Comparison of ENCODE assay signal across 8 cellular contexts in genomic region chr1:204493882-204494280, GRCh38. TPM values are rescaled to one million over a fixed set of nuclear protein-coding genes. Genes with fewer than 3 reads are reported as not detected.
A peak's percentile ranks its signal among the peaks of the same experiment; 100 is the strongest.
DNase-seq lines count a peak whose midpoint lies in the region; ATAC-seq, FAIRE-seq and TF ChIP-seq lines count a peak whose summit lies in the region.

No MANE protein-coding gene starts in this region.

- peak; percentile 85 for DNase-seq in DMS53 (lab: John Stamatoyannopoulos, UW)
- DNase-seq in RCC 7860 (ENCODE audit: low spot score), result peak; percentile 38
- DNase-seq in adrenal gland, result peak; percentile 56 to 70 (median 67)
- peak; percentile 56 for DNase-seq in left ventricle myocardium inferior
- DNase-seq in posterior cingulate gyrus, result peak in 8 of 10 donors; percentile 43 to 92 (median 64)
- no peak for DNase-seq in NCI-H524 treated with DMSO at 0.1 percent for 48 hours (lab: John Stamatoyannopoulos, UW)

- no peaks in the 10 kb centered on the region for H3K9me3 ChIP-seq in HUES48 (ENCODE audit: control insufficient read depth, insufficient read depth, low read length)
- H3K9me3 ChIP-seq in adrenal gland (replicated peaks in 1 of 3), result no peaks in the 10 kb centered on the region
- H3K9me3 ChIP-seq in left ventricle myocardium inferior (replicated peaks), result no peaks in the 10 kb centered on the region

- H3K4me3 ChIP-seq in HUES48 (ENCODE audit: low read depth, low read length), result peak overlapping the region; percentile 83
- H3K4me3 ChIP-seq in adrenal gland, result peak overlapping the region; percentile 55 to 96 (median 86)
- H3K4me3 ChIP-seq in left ventricle myocardium inferior, result peak overlapping the region; percentile 87

- peak; percentile 40 for ATAC-seq in GM21390 (IDR thresholded peaks at IDR 0.05; ENCODE audit: unreplicated experiment)

- H3K27ac ChIP-seq in HUES48 (ENCODE audit: low read depth, low read length) (peak overlapping the region; percentile 72), adrenal gland (peak overlapping the region; percentile 78 to 95 (median 91)), left ventricle myocardium inferior (replicated peaks) (peak overlapping the region; percentile 98)

- H3K4me1 ChIP-seq in HUES48 (ENCODE audit: control insufficient read depth, insufficient read depth, low read length), result peaks cover 13% of the 10 kb centered on the region
- H3K4me1 ChIP-seq in adrenal gland (replicated peaks in 1 of 2), result peaks cover 6 to 27% of the 10 kb centered on the region in 2 donors
- peaks cover 62% of the 10 kb centered on the region for H3K4me1 ChIP-seq in left ventricle myocardium inferior

- no peak for FAIRE-seq in RCC 7860 (lab: Jason Lieb, UNC)

- H3K36me3 ChIP-seq in HUES48 (ENCODE audit: control insufficient read depth, insufficient read depth, low read length) (no peaks in the 10 kb centered on the region), adrenal gland (replicated peaks in 1 of 2) (no peaks in the 10 kb centered on the region), left ventricle myocardium inferior (no peaks in the 10 kb centered on the region)

- WGBS in adrenal gland, 4 donors, result 0 to 2% (median 1%) methylated on average over 5 to 18 of the region's 18 CpGs

- H3K27me3 ChIP-seq in HUES48 (ENCODE audit: control insufficient read depth, insufficient read depth, low read length), result no peaks in the 10 kb centered on the region; the same call in 1 of the 2 replicates
- no peaks in the 10 kb centered on the region for H3K27me3 ChIP-seq in adrenal gland
- no peaks in the 10 kb centered on the region for H3K27me3 ChIP-seq in left ventricle myocardium inferior (ENCODE audit: low read depth)

- TF ChIP-seq CTCF in adrenal gland (IDR thresholded peaks at IDR 0.05) (no peak), left ventricle myocardium inferior (IDR thresholded peaks at IDR 0.05; ENCODE audit: borderline replicate concordance) (no peak)

- intact Hi-C loops in adrenal gland (cut with DNase I), result loop anchor here in 1 of 2 donors (5.0 kb wide), 1 partner anchor 47 kb away; no protein-coding TSS in a partner anchor
- intact Hi-C loops in left ventricle myocardium inferior (cut with micrococcal nuclease), result no loop called here
- intact Hi-C loops in posterior cingulate gyrus (cut with DNase I), result loop anchor here (1.0 to 10.0 kb wide), 3 partner anchors 28 to 329 kb away; partner anchors contain the start of gene REN

- peak overlapping the region; percentile 90 for H3K9ac ChIP-seq in HUES48 (ENCODE audit: low read depth, low read length)

- TF ChIP-seq POLR2A in adrenal gland (IDR thresholded peaks at IDR 0.05), result no peak

RNA-seq across cellular contexts. Expression of gene PIK3C2B, which starts 0.7 kb away (rescaled TPM):
- total RNA-seq in adrenal gland (10 to 100 TPM in 7 of 8 donors, 1 to 10 TPM in 1; 9.8 to 22.9 (median 16.5) TPM), left ventricle myocardium inferior (18.5 TPM)
- 10 to 100 TPM in 1 of 3 donors, 1 to 10 TPM in 2; 2.3 to 16.5 (median 2.8) TPM for polyA plus RNA-seq in adrenal gland

RNA-seq across cellular contexts. Expression of gene MDM4, which starts 22.3 kb away (rescaled TPM):
- total RNA-seq in adrenal gland (10 to 100 TPM; 11.3 to 77.4 (median 46.6) TPM), left ventricle myocardium inferior (29.3 TPM)
- 10 to 100 TPM; 13.0 to 24.3 (median 15.9) TPM for polyA plus RNA-seq in adrenal gland
